8 cellular contexts compared by ENCODE assay signal in the genomic region with DNA sequence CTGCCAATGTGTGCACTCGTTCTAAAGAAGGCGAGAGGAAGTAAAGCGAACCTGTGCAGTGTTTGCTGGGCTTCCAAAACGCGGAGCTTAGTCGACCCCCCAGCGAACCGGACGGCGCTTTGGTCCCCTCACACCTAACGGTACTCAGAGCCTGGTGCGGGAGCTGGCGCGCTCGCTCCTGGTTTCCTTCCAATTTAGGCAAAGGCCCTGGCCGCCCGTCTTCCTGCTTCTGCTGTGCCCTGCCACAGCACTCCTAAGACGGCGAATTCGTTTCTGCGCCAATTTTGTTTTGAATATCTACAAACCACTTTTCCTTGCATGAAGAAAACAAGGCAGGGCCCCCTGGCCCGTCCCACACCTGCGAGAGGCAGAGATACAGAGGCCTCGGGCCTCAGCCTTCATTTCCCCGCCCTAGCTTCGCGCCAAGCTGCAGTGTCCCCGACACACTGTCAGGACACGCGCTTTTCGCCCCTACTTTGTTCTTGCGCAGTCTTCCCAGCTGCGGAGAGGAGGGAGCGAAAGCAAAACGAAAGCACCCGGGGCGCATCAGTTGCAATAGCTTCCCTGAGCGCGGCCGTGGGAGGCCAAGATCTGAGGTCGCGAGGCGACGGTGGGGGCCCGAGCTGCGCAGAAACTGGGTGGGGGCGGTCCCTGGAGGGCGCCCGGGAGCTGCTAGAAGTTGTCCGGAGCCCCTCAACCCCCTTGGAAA.
DNase-seq lines count a peak whose midpoint lies in the region; ATAC-seq, FAIRE-seq and TF ChIP-seq lines count a peak whose summit lies in the region.

No MANE protein-coding gene starts in this region.

- peaks cover 2% of the 10 kb centered on the region; the same call in 2 of the 3 replicates for H3K9me3 ChIP-seq in GM12878 (replicated peaks; ENCODE audit: control insufficient read depth, insufficient read depth, low read length)

- in situ Hi-C loops in GM12878 (cut with MboI) = no loop called here

- no TSS peak for BruUV-seq in GM12878 (replicated peaks; lab: Mats Ljungman, UMichigan)

- SMC1A ChIA-PET in GM12878 (lab: Charles Lee; ENCODE audit: uncharacterized antibody, unreplicated experiment) = interaction anchor here (1.2 to 3.4 kb wide), 4 partner anchors 42 to 148 kb away, joined by 3 to 14 read pairs (median 4); no protein-coding TSS in a partner anchor

- H4K20me1 ChIP-seq in GM12878 (ENCODE audit: control insufficient read depth, insufficient read depth) = no peaks in the 10 kb centered on the region

- no peak for FAIRE-seq in GM12878 (lab: Jason Lieb, UNC)

- no peak for TF ChIP-seq POLR2A in GM12878 (IDR thresholded peaks at IDR 0.05; ENCODE audit: low read depth, low read length)

- no peak for TF ChIP-seq RAD21 in GM12878 (IDR thresholded peaks at IDR 0.05; ENCODE audit: insufficient read depth, low read depth, low read length)

- WGBS in GM12878 (ENCODE audit: insufficient coverage, insufficient replicate concordance, low lambda C conversion rate, missing lambda C conversion rate) = 13% methylated on average over 49 of the region's 50 CpGs

- H3K4me2 ChIP-seq in GM12878 (ENCODE audit: control insufficient read depth, insufficient read depth) = peak overlapping the region; percentile 97

- no peak for ATAC-seq in GM12878
- ATAC-seq in left colon = no peak
- no peak for ATAC-seq in GM19395 (IDR thresholded peaks at IDR 0.05; ENCODE audit: unreplicated experiment)

- intact Hi-C loops in GM12878 (cut with micrococcal nuclease; ENCODE audit: unreplicated experiment) (loop anchor here (5.0 kb wide), 2 partner anchors 240 to 785 kb away; no protein-coding TSS in a partner anchor), left colon (cut with DNase I, micrococcal nuclease) (loop anchor here (5.0 to 10.0 kb wide), 2 partner anchors 45 to 132 kb away; a partner anchor contains a TSS)

- peak; percentile 59 to 69 for DNase-seq in AML-193 (lab: John Stamatoyannopoulos, UW)
- no peak for DNase-seq in RWPE1 (ENCODE audit: low spot score)
- DNase-seq in GM12878 (ENCODE audit: low read depth, low spot score) = no peak
- peak; percentile 69 to 70 for DNase-seq in left colon
- peak; percentile 38 to 43 for DNase-seq in stimulated activated CD8-positive, alpha-beta memory T cell treated with anti-CD3 and anti-CD28 coated beads, Interleukin-15, amount 100 ng/mL, for 4 hours (ENCODE audit: low read depth in 2 of 2)
- DNase-seq in RPMI8226 = no peak
- DNase-seq in NK-92 (lab: John Stamatoyannopoulos, UW; ENCODE audit: unreplicated experiment) = no peak

- POLR2A ChIA-PET in RWPE1 (lab: Yijun Ruan, JAX; ENCODE audit: low non-redundant PET) (interaction anchor here (1.3 kb wide), 1 partner anchor 47 kb away, joined by 3 read pairs; no protein-coding TSS in a partner anchor), GM12878 (lab: Charles Lee) (interaction anchor here (1.4 kb wide), 1 partner anchor 130 kb away, joined by 6 read pairs; a partner anchor contains a TSS)

- no peaks in the 10 kb centered on the region for H3K79me2 ChIP-seq in GM12878 (ENCODE audit: control insufficient read depth, insufficient read depth, low read length)

- H2AFZ ChIP-seq in GM12878 (ENCODE audit: control insufficient read depth, low read depth, low read length) = no peak overlapping the region

- peaks cover 50% of the 10 kb centered on the region for H3K4me1 ChIP-seq in GM12878 (ENCODE audit: control insufficient read depth, insufficient read depth, low read length)

- TF ChIP-seq CTCF in RWPE1 (conservative IDR thresholded peaks at IDR 0.05; ENCODE audit: low read depth) = no peak
- no peak for TF ChIP-seq CTCF in GM12878 (IDR thresholded peaks at IDR 0.05 in 2 of 3, conservative IDR thresholded peaks at IDR 0.05 in 1 of 3; ENCODE audit: control insufficient read depth in 2 of 3, extremely low read depth in 1 of 3, insufficient read depth in 1 of 3, low read depth in 3 of 3, low read length in 3 of 3)

- H3K9ac ChIP-seq in GM12878 (ENCODE audit: control insufficient read depth, insufficient read depth, low read length) = no peak overlapping the region

- peaks cover 11 to 15% of the 10 kb centered on the region in 2 experiments for H3K27me3 ChIP-seq in GM12878 (replicated peaks in 1 of 2; ENCODE audit: control insufficient read depth in 2 of 2, insufficient read depth in 2 of 2, low read length in 1 of 2)

- H3K4me3 ChIP-seq in GM12878 = peak overlapping the region; percentile 48; the same call in 1 of the 2 replicates

- CTCF ChIA-PET in RWPE1 (lab: Yijun Ruan, JAX) (interaction anchor here (0.5 kb wide), 1 partner anchor 44 kb away, joined by 3 read pairs; no protein-coding TSS in a partner anchor), GM12878 (lab: Yijun Ruan, JAX) (interaction anchor here (1.0 to 1.3 kb wide), 2 partner anchors 20 to 42 kb away, joined by 3 to 4 read pairs; no protein-coding TSS in a partner anchor)

- RAD21 ChIA-PET in GM12878 (lab: Charles Lee; ENCODE audit: unreplicated experiment) = interaction anchor here (1.2 to 1.3 kb wide), 2 partner anchors 673 to 674 kb away, joined by 4 read pairs; no protein-coding TSS in a partner anchor

- no peak for TF ChIP-seq EP300 in GM12878 (IDR thresholded peaks at IDR 0.05; ENCODE audit: borderline replicate concordance in 1 of 2, control insufficient read depth in 1 of 2, low read depth in 2 of 2, low read length in 2 of 2)

- no peaks in the 10 kb centered on the region for H3K36me3 ChIP-seq in GM12878 (ENCODE audit: control insufficient read depth in 2 of 2, insufficient read depth in 2 of 2, low read length in 1 of 2)

- H3K27ac ChIP-seq in RWPE1 (peak overlapping the region; percentile 99), GM12878 (ENCODE audit: control insufficient read depth, insufficient read depth) (no peak overlapping the region)

TF ChIP-seq in GM12878, 131 proteins besides CTCF, POLR2A, EP300 and RAD21:
- TF ChIP-seq, protein P1, sequence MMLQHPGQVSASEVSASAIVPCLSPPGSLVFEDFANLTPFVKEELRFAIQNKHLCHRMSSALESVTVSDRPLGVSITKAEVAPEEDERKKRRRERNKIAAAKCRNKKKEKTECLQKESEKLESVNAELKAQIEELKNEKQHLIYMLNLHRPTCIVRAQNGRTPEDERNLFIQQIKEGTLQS (IDR thresholded peaks at IDR 0.05; ENCODE audit: borderline replicate concordance, extremely low read depth, low read depth, low read length) = no peak
- TF ChIP-seq SUZ12 (IDR thresholded peaks at IDR 0.05; ENCODE audit: unreplicated experiment) = peak; percentile 59

Comparison
In these comparisons a context has a peak if more than half of its experiments do, and no peak if none do; other contexts are left out.
1. DNase-seq: peak in AML-193 (2 of 2), left colon (2 of 2) and stimulated activated CD8-positive, alpha-beta memory T cell treated with anti-CD3 and anti-CD28 coated beads, Interleukin-15, amount 100 ng/mL, for 4 hours (2 of 2); none in RWPE1 (single experiment), GM12878 (single experiment), RPMI8226 (single experiment) and NK-92 (single experiment).